In the genomic region with DNA sequence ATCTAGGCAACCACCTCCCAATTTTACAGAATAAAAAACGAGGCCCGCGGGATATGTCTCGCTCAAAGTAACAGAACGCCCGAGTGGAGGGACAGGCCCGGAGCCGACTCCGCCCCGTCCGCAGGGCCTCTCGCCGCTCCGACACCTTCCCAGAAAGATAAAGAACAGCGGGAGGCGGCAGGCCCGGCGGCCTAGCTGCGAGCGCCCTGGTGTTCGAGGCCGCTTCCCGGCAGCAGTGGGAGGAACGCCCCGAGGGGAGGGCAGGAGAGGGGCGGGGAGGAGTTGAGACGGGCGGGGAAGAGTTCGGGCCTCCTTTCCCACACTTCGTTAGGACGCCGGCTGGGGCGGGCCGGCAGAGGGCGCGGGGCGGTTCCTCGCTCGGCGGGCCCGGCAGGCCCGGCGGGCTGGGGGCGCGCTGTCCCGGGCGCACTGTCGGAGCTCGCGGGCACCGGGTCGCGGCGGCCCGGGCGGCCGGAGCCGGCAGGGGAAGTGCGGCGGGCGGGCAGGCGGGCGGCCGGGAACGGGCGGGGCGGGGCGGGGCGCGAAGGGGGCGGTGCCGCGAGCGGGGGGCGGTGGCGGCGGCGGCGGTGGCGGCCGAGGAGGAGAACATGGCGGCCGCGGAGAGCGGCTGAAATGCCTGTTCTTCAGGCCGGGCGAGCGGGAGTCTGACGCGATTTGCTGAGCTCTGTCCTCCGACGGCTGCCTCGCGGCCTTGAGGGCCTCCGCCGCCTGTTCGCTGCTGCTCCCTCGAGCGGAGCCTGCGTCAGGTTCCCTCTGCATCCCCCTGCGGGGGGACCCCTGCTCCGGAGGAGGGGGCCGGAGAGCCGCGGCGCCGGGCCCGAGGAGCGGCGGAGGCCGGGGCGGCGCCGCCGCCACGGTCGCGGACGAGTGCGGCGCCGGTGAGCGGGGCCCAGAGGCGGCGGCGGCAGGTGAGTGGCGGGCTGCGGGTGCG, we compare ENCODE assay signal across 8 cellular contexts. TPM values are rescaled to one million over a fixed set of nuclear protein-coding genes. Genes with fewer than 3 reads are reported as not detected.
DNase-seq lines count a peak whose midpoint lies in the region; ATAC-seq and TF ChIP-seq lines count a peak whose summit lies in the region.

NCOA1 (plus strand) TSS at position 581 of the 952 bp plus-strand sequence. CDS start 167,424 bp downstream, outside the sequence.

- H3K27ac Mint-ChIP-seq in activated T-helper 1 cell treated with anti-CD3 and anti-CD28 coated beads, Interleukin-12 subunit alpha, Interleukin-12 subunit beta, Interleukin-2, Interleukin-4 antibody, amounts not matched to agents 30 ng/mL and 10 ng/mL and 1 ng/mL, durations not matched to agents 14 hours and 24 hours and 36 hours = peak within 1 kb of the TSS; percentile 95
- peak within 1 kb of the TSS; percentile 89 to 99 for H3K27ac Mint-ChIP-seq in natural killer cell

- DNase-seq in DND-41 (peak; percentile 93), Karpas-422 (peak; percentile 95), RPMI7951 (ENCODE audit: low read depth) (peak; percentile 83), fibroblast of lung (ENCODE audit: low read depth in 2 of 2) (peak; percentile 88 to 89), natural killer cell (peak; percentile 82)
- peak; percentile 87 for DNase-seq in activated T-helper 1 cell treated with anti-CD3 and anti-CD28 coated beads, Interleukin-12 subunit alpha, Interleukin-12 subunit beta, Interleukin-2, Interleukin-4 antibody, amounts not matched to agents 30 ng/mL and 10 ng/mL and 1 ng/mL, durations not matched to agents 14 hours and 24 hours and 36 hours (ENCODE audit: low spot score)
- DNase-seq in stimulated activated naive CD4-positive, alpha-beta T cell (lab: John Stamatoyannopoulos, UW) = peak; percentile 82 to 90 (median 88)

- peaks cover 26% of the 10 kb centered on the region; the same call in 1 of the 2 replicates for H4K20me1 ChIP-seq in DND-41 (ENCODE audit: insufficient read depth, low read length)
- 0 out of 2 replicates have a peak, but pooled peaks cover 8% of the 10 kb centered on the region for H4K20me1 ChIP-seq in Karpas-422 (ENCODE audit: insufficient read depth, low read depth, low read length)
- no peaks in the 10 kb centered on the region for H4K20me1 ChIP-seq in fibroblast of lung (ENCODE audit: control insufficient read depth, extremely low read depth, insufficient read depth, low read length)

- peaks cover 43% of the 10 kb centered on the region for H3K4me1 Mint-ChIP-seq in activated T-helper 1 cell treated with anti-CD3 and anti-CD28 coated beads, Interleukin-12 subunit alpha, Interleukin-12 subunit beta, Interleukin-2, Interleukin-4 antibody, amounts not matched to agents 30 ng/mL and 10 ng/mL and 1 ng/mL, durations not matched to agents 14 hours and 24 hours and 36 hours (ENCODE audit: low read depth)
- peaks cover 49 to 54% of the 10 kb centered on the region in 2 donors for H3K4me1 Mint-ChIP-seq in natural killer cell

- H3K27me3 ChIP-seq in DND-41 (ENCODE audit: insufficient read depth, low read length, poor library complexity) (no peaks in the 10 kb centered on the region), Karpas-422 (ENCODE audit: low read length) (no peaks in the 10 kb centered on the region), fibroblast of lung (ENCODE audit: control insufficient read depth, insufficient read depth, low read length) (no peaks in the 10 kb centered on the region)

- H3K9me2 ChIP-seq in Karpas-422 (replicated peaks; ENCODE audit: insufficient read depth, low read length) = no peaks in the 10 kb centered on the region

- no peaks in the 10 kb centered on the region for H3K9me3 Mint-ChIP-seq in activated T-helper 1 cell treated with anti-CD3 and anti-CD28 coated beads, Interleukin-12 subunit alpha, Interleukin-12 subunit beta, Interleukin-2, Interleukin-4 antibody, amounts not matched to agents 30 ng/mL and 10 ng/mL and 1 ng/mL, durations not matched to agents 14 hours and 24 hours and 36 hours
- H3K9me3 Mint-ChIP-seq in natural killer cell = no peaks in the 10 kb centered on the region

- peak; percentile 84 for ATAC-seq in DND-41 (ENCODE audit: insufficient read depth, low read depth)
- peak; percentile 73 for ATAC-seq in GM21786 (IDR thresholded peaks at IDR 0.05; ENCODE audit: unreplicated experiment)
- peak; percentile 71 to 87 (median 80) for ATAC-seq in natural killer cell

- peak within 1 kb of the TSS; percentile 76 for H3K9ac ChIP-seq in DND-41 (ENCODE audit: low read depth, low read length)
- peak within 1 kb of the TSS; percentile 77 for H3K9ac ChIP-seq in Karpas-422 (ENCODE audit: low read length)
- H3K9ac ChIP-seq in fibroblast of lung (ENCODE audit: insufficient read depth, low read length) = peak within 1 kb of the TSS; percentile 81

- H3K4me2 ChIP-seq in DND-41 (ENCODE audit: insufficient read depth, low read length) (peak within 1 kb of the TSS; percentile 75), Karpas-422 (ENCODE audit: low read depth, low read length, poor library complexity, severe bottlenecking) (peak within 1 kb of the TSS; percentile 76), fibroblast of lung (ENCODE audit: extremely low read depth, insufficient read depth, low read length) (peak within 1 kb of the TSS; percentile 90)

- H3K4me3 ChIP-seq in DND-41 (ENCODE audit: low read depth in 1 of 2, low read length in 2 of 2) (peak within 1 kb of the TSS; percentile 56 to 91; a peak in 3 of 4 replicates), Karpas-422 (ENCODE audit: low read length) (peak within 1 kb of the TSS; percentile 71), fibroblast of lung (replicated peaks in 1 of 4; ENCODE audit: control extremely low read depth in 1 of 4, insufficient read depth in 1 of 4, low read depth in 3 of 4, low read length in 4 of 4) (peak within 1 kb of the TSS; percentile 59 to 77 (median 72))

- H3K9me3 ChIP-seq in DND-41 (ENCODE audit: insufficient read depth, low read length, severe bottlenecking) (no peaks in the 10 kb centered on the region), Karpas-422 (ENCODE audit: low read length) (no peaks in the 10 kb centered on the region), fibroblast of lung (ENCODE audit: control insufficient read depth, insufficient read depth, low read depth, low read length) (no peaks in the 10 kb centered on the region)

- H2AFZ ChIP-seq in DND-41 (ENCODE audit: low read depth, low read length) (peak within 1 kb of the TSS; percentile 95), Karpas-422 (ENCODE audit: low read length) (peak within 1 kb of the TSS; percentile 94), fibroblast of lung (ENCODE audit: low read length) (peak within 1 kb of the TSS; percentile 93)

- intact Hi-C loops in activated T-helper 1 cell treated with anti-CD3 and anti-CD28 coated beads, Interleukin-12 subunit alpha, Interleukin-12 subunit beta, Interleukin-2, Interleukin-4 antibody, amounts not matched to agents 30 ng/mL and 10 ng/mL and 1 ng/mL, durations not matched to agents 14 hours and 24 hours and 36 hours (cut with micrococcal nuclease) = loop anchor here (1.0 to 10.0 kb wide), 13 partner anchors 30 to 1386 kb away; partner anchors contain the start of genes ASXL2, ATAD2B, CENPO and DNAJC27
- intact Hi-C loops in natural killer cell (cut with micrococcal nuclease) = loop anchor here (5.0 to 10.0 kb wide), 2 partner anchors 96 to 244 kb away; no protein-coding TSS in a partner anchor

- TF ChIP-seq CTCF in DND-41 (IDR thresholded peaks at IDR 0.05; ENCODE audit: borderline replicate concordance, extremely low read depth, low read length, poor library complexity, severe bottlenecking) = peak; percentile 35
- peak in 1 of 2 donors; percentile 28 for TF ChIP-seq CTCF in fibroblast of lung (conservative IDR thresholded peaks at IDR 0.05 in 1 of 2, IDR thresholded peaks at IDR 0.05 in 1 of 2; ENCODE audit: low read depth in 1 of 2, low read length in 2 of 2)
- no peak for TF ChIP-seq CTCF in natural killer cell (IDR thresholded peaks at IDR 0.05)

- H3K36me3 ChIP-seq in DND-41 (ENCODE audit: insufficient read depth, low read length) (no peaks in the 10 kb centered on the region), Karpas-422 (ENCODE audit: insufficient read depth, low read length) (no peaks in the 10 kb centered on the region), fibroblast of lung (ENCODE audit: control insufficient read depth, insufficient read depth, low read length) (no peaks in the 10 kb centered on the region)

- H3K36me3 Mint-ChIP-seq in activated T-helper 1 cell treated with anti-CD3 and anti-CD28 coated beads, Interleukin-12 subunit alpha, Interleukin-12 subunit beta, Interleukin-2, Interleukin-4 antibody, amounts not matched to agents 30 ng/mL and 10 ng/mL and 1 ng/mL, durations not matched to agents 14 hours and 24 hours and 36 hours (ENCODE audit: low read depth) = peaks cover 6% of the 10 kb centered on the region
- no peaks in the 10 kb centered on the region for H3K36me3 Mint-ChIP-seq in natural killer cell

- H3K27me3 Mint-ChIP-seq in activated T-helper 1 cell treated with anti-CD3 and anti-CD28 coated beads, Interleukin-12 subunit alpha, Interleukin-12 subunit beta, Interleukin-2, Interleukin-4 antibody, amounts not matched to agents 30 ng/mL and 10 ng/mL and 1 ng/mL, durations not matched to agents 14 hours and 24 hours and 36 hours (ENCODE audit: insufficient read depth) = peaks cover 7% of the 10 kb centered on the region
- no peaks in the 10 kb centered on the region for H3K27me3 Mint-ChIP-seq in natural killer cell (ENCODE audit: low read depth in 2 of 2)

- H3K4me1 ChIP-seq in DND-41 (ENCODE audit: insufficient read depth, low read length) (peaks cover 44% of the 10 kb centered on the region), Karpas-422 (ENCODE audit: low read length) (peaks cover 20% of the 10 kb centered on the region), fibroblast of lung (ENCODE audit: control insufficient read depth, extremely low read depth, insufficient read depth, low read length) (peaks cover 6% of the 10 kb centered on the region)

- H3K27ac ChIP-seq in DND-41 (ENCODE audit: low read length) (peak within 1 kb of the TSS; percentile 95), Karpas-422 (ENCODE audit: low read length) (no peak within 1 kb of the TSS), fibroblast of lung (ENCODE audit: insufficient read depth, low read length) (peak within 1 kb of the TSS; percentile 63)

- H3K4me3 Mint-ChIP-seq in activated T-helper 1 cell treated with anti-CD3 and anti-CD28 coated beads, Interleukin-12 subunit alpha, Interleukin-12 subunit beta, Interleukin-2, Interleukin-4 antibody, amounts not matched to agents 30 ng/mL and 10 ng/mL and 1 ng/mL, durations not matched to agents 14 hours and 24 hours and 36 hours = peak within 1 kb of the TSS; percentile 96
- peak within 1 kb of the TSS; percentile 97 for H3K4me3 Mint-ChIP-seq in natural killer cell

- H3K79me2 ChIP-seq in DND-41 (ENCODE audit: insufficient read depth, low read length) (peaks cover 42% of the 10 kb centered on the region), Karpas-422 (ENCODE audit: low read length) (no peaks in the 10 kb centered on the region), fibroblast of lung (ENCODE audit: control insufficient read depth, insufficient read depth, low read length) (peaks cover 2% of the 10 kb centered on the region)

RNA-seq across cellular contexts. Expression of gene NCOA1, which starts in this region (rescaled TPM):
- total RNA-seq in Karpas-422 (2014; rRNA removed; shearing (Covaris generic); ENCODE audit: low replicate concordance) = 4.1 and 5.4 TPM in 2 replicates
- total RNA-seq in RPMI7951 (2014; rRNA removed; shearing (Covaris generic)) = 8.3 and 9.9 TPM in 2 replicates
- 28.7 and 30.0 TPM in 2 replicates for total RNA-seq in activated T-helper 1 cell treated with anti-CD3 and anti-CD28 coated beads, Interleukin-12 subunit alpha, Interleukin-12 subunit beta, Interleukin-2, Interleukin-4 antibody, amounts not matched to agents 30 ng/mL and 10 ng/mL and 1 ng/mL, durations not matched to agents 14 hours and 24 hours and 36 hours
- total RNA-seq in fibroblast of lung = 14.6 and 15.5 TPM in 2 replicates
- polyA plus RNA-seq in fibroblast of lung = 19.1 and 19.8 TPM in 2 replicates
- polyA plus RNA-seq in fibroblast of lung (2012) = 8.3 and 10.6 TPM in 2 replicates
- 14.1 and 21.7 TPM in 2 replicates for polyA minus RNA-seq in fibroblast of lung (ENCODE audit: low replicate concordance)
- 100 to 1,000 TPM; 122 to 149 (median 124) TPM for total RNA-seq in natural killer cell
